ENCODE assay signal across 8 cellular contexts in the genomic region with DNA sequence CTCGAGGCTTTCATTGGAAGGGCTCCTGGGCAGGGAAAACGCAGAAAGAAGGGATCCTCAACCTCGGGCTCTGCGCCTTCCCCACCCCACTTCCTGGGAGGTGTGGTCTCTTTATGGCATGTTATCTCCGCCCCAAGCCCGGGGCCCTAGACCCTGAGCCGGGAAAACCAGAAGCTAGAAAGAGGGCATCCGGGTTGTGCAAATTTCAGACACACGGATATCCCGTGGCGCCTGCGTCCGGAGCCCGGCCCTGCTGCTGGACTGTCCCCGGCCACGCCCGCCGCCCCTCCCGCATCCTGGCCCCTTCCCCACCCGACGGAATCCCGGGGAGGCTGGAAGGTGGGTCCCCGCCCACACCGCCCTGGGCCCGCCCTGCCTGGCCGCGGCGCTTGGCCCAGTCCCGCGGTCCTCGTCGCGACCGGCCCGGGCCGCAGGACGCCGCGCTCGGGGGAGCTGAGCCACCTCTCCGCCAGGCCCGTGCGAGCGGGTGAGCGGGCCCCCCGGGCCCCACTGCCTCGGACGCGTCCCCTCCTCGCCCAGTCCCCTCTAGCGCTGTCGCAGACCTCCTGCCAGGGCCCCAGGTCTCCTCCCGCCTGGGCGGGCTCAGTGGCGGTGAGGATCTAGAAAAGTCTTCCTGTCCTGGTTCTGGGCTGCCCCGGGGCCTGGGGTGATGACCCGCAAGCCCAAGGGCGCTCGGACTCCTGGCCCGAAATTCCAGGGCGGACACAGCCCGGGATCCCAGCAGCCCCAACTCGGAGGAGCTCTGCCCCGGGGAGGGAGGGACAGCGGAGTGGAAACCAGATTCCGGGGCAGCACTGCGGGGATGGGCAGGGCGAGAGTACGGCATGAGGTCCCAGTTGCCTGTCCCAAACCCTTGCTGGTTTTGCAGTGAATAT. TPM values are rescaled to one million over a fixed set of nuclear protein-coding genes. Genes with fewer than 3 reads are reported as not detected.
DNase-seq lines count a peak whose midpoint lies in the region; ATAC-seq lines count a peak whose summit lies in the region.

A gene with protein sequence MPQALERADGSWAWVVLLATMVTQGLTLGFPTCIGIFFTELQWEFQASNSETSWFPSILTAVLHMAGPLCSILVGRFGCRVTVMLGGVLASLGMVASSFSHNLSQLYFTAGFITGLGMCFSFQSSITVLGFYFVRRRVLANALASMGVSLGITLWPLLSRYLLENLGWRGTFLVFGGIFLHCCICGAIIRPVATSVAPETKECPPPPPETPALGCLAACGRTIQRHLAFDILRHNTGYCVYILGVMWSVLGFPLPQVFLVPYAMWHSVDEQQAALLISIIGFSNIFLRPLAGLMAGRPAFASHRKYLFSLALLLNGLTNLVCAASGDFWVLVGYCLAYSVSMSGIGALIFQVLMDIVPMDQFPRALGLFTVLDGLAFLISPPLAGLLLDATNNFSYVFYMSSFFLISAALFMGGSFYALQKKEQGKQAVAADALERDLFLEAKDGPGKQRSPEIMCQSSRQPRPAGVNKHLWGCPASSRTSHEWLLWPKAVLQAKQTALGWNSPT (plus strand): TSS at position 397 of the 896 bp plus-strand sequence. CDS start 5,683 bp downstream, outside the sequence.

- CTCF ChIA-PET in T-cell (lab: Charles Lee): interaction anchor here in 1 of 2 donors (0.5 to 1.7 kb wide), 2 partner anchors 126 to 235 kb away, joined by 4 to 6 read pairs; no protein-coding TSS in a partner anchor

- DNase-seq in EL (peak; percentile 97), T-cell (peak in 26 of 34 experiments; percentile 18 to 68 (median 34)), T47D (ENCODE audit: low read depth in 1 of 2, low spot score in 1 of 2) (peak; percentile 81 to 97)
- DNase-seq in NK-92 treated with Interleukin-12 subunit alpha and Interleukin-12 subunit beta, amount 100 ng/mL, for 24 hours (lab: John Stamatoyannopoulos, UW): no peak

- in situ Hi-C loops in T47D (cut with HindIII; ENCODE audit: low pct_unique_long_range_greater_than_20kb, low sequenced_read_pairs): no loop called here

- no peaks in the 10 kb centered on the region for H3K27me3 ChIP-seq in skeletal muscle satellite cell (ENCODE audit: control insufficient read depth, insufficient read depth, low read length)

- peak within 1 kb of the TSS; percentile 71 for H3K4me2 ChIP-seq in skeletal muscle satellite cell (ENCODE audit: low read length)

- H3K27ac Mint-ChIP-seq in T-cell: peak within 1 kb of the TSS; percentile 82 to 91

- peak within 1 kb of the TSS; percentile 80 to 83 (median 81) for H3K4me3 Mint-ChIP-seq in T-cell

- H3K4me1 ChIP-seq in skeletal muscle satellite cell (ENCODE audit: control insufficient read depth, insufficient read depth, low read length): peaks cover 39% of the 10 kb centered on the region

- no peaks in the 10 kb centered on the region for H3K27me3 Mint-ChIP-seq in T-cell

- no peaks in the 10 kb centered on the region for H3K9me3 Mint-ChIP-seq in T-cell

- H3K4me3 ChIP-seq in iPS-11a (ENCODE audit: low read depth, low read length) (peak within 1 kb of the TSS; percentile 55), skeletal muscle satellite cell (ENCODE audit: low read length) (peak within 1 kb of the TSS; percentile 60)

- ATAC-seq in HG02840 (IDR thresholded peaks at IDR 0.05; ENCODE audit: low FRiP score, unreplicated experiment) (peak; percentile 58), T-cell (replicated peaks in 1 of 4) (peak; percentile 74 to 83 (median 80)), HG03460 (IDR thresholded peaks at IDR 0.05; ENCODE audit: unreplicated experiment) (no peak)

- no peaks in the 10 kb centered on the region for H3K36me3 Mint-ChIP-seq in T-cell

- H3K9me3 ChIP-seq in skeletal muscle satellite cell (replicated peaks; ENCODE audit: low read length): no peaks in the 10 kb centered on the region

- POLR2A ChIA-PET in T-cell (lab: Charles Lee): no interaction called here

- no peaks in the 10 kb centered on the region for H3K36me3 ChIP-seq in skeletal muscle satellite cell (ENCODE audit: insufficient read depth, low read length)

- peak within 1 kb of the TSS; percentile 60 for H3K9ac ChIP-seq in skeletal muscle satellite cell (ENCODE audit: low read depth, low read length)

- H3K4me1 Mint-ChIP-seq in T-cell: peaks cover 56 to 77% (median 59%) of the 10 kb centered on the region in 3 donors

RNA-seq across cellular contexts. Expression of the gene that starts here (rescaled TPM):
- 10 to 100 TPM in 4 of 5 donors, 1 to 10 TPM in 1; 9.1 to 24.3 (median 16.8) TPM for total RNA-seq in T-cell
- 4.6 and 5.7 TPM in 2 replicates for total RNA-seq in skeletal muscle satellite cell (2012; rRNA removed)
